Comparison of ENCODE assay signal across 2 cellular contexts in the genomic region with DNA sequence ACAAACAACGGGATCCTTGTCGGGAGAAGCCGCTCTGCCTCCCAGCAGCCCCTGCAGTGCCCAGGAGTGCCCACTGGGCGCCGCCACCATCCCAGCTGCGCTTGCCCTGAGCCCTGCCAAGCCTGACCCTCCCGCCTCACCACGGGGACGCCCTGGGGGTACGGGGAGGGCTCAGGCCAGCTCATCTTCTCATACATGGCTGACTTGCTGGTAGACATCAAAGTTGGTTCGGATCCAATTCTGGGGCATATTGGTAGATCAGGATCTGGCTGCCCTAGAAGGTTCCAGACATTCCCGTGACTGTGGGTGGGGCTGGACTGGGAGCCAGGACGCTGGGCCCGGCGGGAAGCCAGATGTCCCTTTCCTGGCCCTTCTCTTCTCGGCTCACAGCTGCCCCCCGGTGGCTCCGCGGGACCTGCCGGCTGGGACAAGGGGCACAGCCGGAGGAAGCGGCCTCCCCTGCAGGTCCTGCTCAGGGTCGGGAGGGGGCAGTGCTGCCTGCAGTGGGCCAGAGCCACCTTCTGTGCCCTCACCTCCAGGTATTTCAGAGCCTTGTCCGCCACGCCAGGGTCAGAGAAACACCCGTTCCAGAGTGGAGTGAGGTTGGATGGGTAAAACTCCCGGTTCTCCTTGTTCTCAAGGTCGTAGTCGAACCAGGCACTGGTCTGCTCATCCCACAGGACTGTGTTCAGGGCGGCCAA.
TF ChIP-seq lines count a peak whose summit lies in the region.

No MANE protein-coding gene starts in this region.

TF ChIP-seq in HEK293, 187 proteins besides CTCF, POLR2A, EP300 and RAD21 (continued from another document and continues in another):
- TF ChIP-seq, protein P1, sequence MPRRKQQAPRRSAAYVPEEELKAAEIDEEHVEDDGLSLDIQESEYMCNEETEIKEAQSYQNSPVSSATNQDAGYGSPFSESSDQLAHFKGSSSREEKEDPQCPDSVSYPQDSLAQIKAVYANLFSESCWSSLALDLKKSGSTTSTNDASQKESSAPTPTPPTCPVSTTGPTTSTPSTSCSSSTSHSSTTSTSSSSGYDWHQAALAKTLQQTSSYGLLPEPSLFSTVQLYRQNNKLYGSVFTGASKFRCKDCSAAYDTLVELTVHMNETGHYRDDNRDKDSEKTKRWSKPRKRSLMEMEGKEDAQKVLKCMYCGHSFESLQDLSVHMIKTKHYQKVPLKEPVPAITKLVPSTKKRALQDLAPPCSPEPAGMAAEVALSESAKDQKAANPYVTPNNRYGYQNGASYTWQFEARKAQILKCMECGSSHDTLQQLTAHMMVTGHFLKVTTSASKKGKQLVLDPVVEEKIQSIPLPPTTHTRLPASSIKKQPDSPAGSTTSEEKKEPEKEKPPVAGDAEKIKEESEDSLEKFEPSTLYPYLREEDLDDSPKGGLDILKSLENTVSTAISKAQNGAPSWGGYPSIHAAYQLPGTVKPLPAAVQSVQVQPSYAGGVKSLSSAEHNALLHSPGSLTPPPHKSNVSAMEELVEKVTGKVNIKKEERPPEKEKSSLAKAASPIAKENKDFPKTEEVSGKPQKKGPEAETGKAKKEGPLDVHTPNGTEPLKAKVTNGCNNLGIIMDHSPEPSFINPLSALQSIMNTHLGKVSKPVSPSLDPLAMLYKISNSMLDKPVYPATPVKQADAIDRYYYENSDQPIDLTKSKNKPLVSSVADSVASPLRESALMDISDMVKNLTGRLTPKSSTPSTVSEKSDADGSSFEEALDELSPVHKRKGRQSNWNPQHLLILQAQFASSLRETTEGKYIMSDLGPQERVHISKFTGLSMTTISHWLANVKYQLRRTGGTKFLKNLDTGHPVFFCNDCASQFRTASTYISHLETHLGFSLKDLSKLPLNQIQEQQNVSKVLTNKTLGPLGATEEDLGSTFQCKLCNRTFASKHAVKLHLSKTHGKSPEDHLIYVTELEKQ (tag by site-specific recombination; IDR thresholded peaks at IDR 0.05; ENCODE audit: borderline replicate concordance): no peak
- TF ChIP-seq ZNF658 (tag by site-specific recombination; IDR thresholded peaks at IDR 0.05) (no peak), KLF1 (tag by site-specific recombination; IDR thresholded peaks at IDR 0.05) (peak; percentile 48), ZFP37 (tag by site-specific recombination; IDR thresholded peaks at IDR 0.05) (0 out of 2 replicates have a peak, but pooled peaks have one; percentile 48), ZNF423 (tag by site-specific recombination; IDR thresholded peaks at IDR 0.05) (peak; percentile 56; the same call in 1 of the 2 replicates), BCL11A (tag by site-specific recombination; IDR thresholded peaks at IDR 0.05; ENCODE audit: low read depth) (no peak), ZNF23 (tag by site-specific recombination; IDR thresholded peaks at IDR 0.05; ENCODE audit: borderline replicate concordance) (no peak), ZNF660 (tag by site-specific recombination; IDR thresholded peaks at IDR 0.05) (0 out of 2 replicates have a peak, but pooled peaks have one; percentile 41), ZNF473 (tag by site-specific recombination; IDR thresholded peaks at IDR 0.05) (no peak), GLIS1 (tag by site-specific recombination; IDR thresholded peaks at IDR 0.05) (peak; percentile 70; the same call in 1 of the 2 replicates), ZNF114 (tag by site-specific recombination; IDR thresholded peaks at IDR 0.05) (no peak), HOXA7 (CRISPR knock-in tag; IDR thresholded peaks at IDR 0.05; ENCODE audit: borderline replicate concordance) (no peak), PBX3 (CRISPR knock-in tag; IDR thresholded peaks at IDR 0.05) (peak; percentile 76; the same call in 1 of the 2 replicates), ZNF837 (tag by site-specific recombination; IDR thresholded peaks at IDR 0.05) (no peak), ZNF677 (tag by site-specific recombination; IDR thresholded peaks at IDR 0.05) (no peak), SALL2 (tag by site-specific recombination; IDR thresholded peaks at IDR 0.05; ENCODE audit: borderline replicate concordance) (no peak), ZBTB8A (tag by site-specific recombination; IDR thresholded peaks at IDR 0.05) (peak; percentile 84), ZNF394 (tag by site-specific recombination; IDR thresholded peaks at IDR 0.05; ENCODE audit: borderline replicate concordance) (peak; percentile 35; the same call in 1 of the 2 replicates), ZNF501 (tag by site-specific recombination; IDR thresholded peaks at IDR 0.05) (no peak), ZNF391 (tag by site-specific recombination; IDR thresholded peaks at IDR 0.05; ENCODE audit: borderline replicate concordance, low read depth) (peak; percentile 40; the same call in 1 of the 2 replicates), GLIS2 (tag by site-specific recombination; IDR thresholded peaks at IDR 0.05) (peak; percentile 85), ZNF174 (tag by site-specific recombination; IDR thresholded peaks at IDR 0.05) (no peak), ZNF600 (tag by site-specific recombination; IDR thresholded peaks at IDR 0.05) (peak; percentile 85), MYNN (tag by site-specific recombination; IDR thresholded peaks at IDR 0.05; ENCODE audit: borderline replicate concordance) (no peak), KLF7 (tag by site-specific recombination; IDR thresholded peaks at IDR 0.05; ENCODE audit: borderline replicate concordance) (0 out of 2 replicates have a peak, but pooled peaks have one; percentile 62)
- TF ChIP-seq, protein P2, sequence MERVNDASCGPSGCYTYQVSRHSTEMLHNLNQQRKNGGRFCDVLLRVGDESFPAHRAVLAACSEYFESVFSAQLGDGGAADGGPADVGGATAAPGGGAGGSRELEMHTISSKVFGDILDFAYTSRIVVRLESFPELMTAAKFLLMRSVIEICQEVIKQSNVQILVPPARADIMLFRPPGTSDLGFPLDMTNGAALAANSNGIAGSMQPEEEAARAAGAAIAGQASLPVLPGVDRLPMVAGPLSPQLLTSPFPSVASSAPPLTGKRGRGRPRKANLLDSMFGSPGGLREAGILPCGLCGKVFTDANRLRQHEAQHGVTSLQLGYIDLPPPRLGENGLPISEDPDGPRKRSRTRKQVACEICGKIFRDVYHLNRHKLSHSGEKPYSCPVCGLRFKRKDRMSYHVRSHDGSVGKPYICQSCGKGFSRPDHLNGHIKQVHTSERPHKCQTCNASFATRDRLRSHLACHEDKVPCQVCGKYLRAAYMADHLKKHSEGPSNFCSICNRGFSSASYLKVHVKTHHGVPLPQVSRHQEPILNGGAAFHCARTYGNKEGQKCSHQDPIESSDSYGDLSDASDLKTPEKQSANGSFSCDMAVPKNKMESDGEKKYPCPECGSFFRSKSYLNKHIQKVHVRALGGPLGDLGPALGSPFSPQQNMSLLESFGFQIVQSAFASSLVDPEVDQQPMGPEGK (tag by site-specific recombination; IDR thresholded peaks at IDR 0.05): peak; percentile 94

TF ChIP-seq in SK-N-SH treated with all-trans-retinoic acid at 6 μM for 48 hours, 23 proteins besides CTCF, POLR2A, EP300 and RAD21 (continued from another document):
- TF ChIP-seq TSHZ2 (CRISPR knock-in tag; IDR thresholded peaks at IDR 0.05) (peak; percentile 58; the same call in 1 of the 2 replicates), ZC3H10 (CRISPR knock-in tag; IDR thresholded peaks at IDR 0.05) (no peak), OSR1 (CRISPR knock-in tag; IDR thresholded peaks at IDR 0.05) (no peak), BACH2 (CRISPR knock-in tag; IDR thresholded peaks at IDR 0.05; ENCODE audit: borderline replicate concordance) (no peak), ESRRG (CRISPR knock-in tag; IDR thresholded peaks at IDR 0.05) (0 out of 2 replicates have a peak, but pooled peaks have one; percentile 6)
- TF ChIP-seq, protein P2 (CRISPR knock-in tag; IDR thresholded peaks at IDR 0.05; ENCODE audit: borderline replicate concordance): peak; percentile 82; the same call in 1 of the 2 replicates
